In genomic region chr6:30326446-30327231, GRCh38 we compare ENCODE assay signal across 8 cellular contexts. TPM values are rescaled to one million over a fixed set of nuclear protein-coding genes. Genes with fewer than 3 reads are reported as not detected.
DNase-seq lines count a peak whose midpoint lies in the region; ATAC-seq and TF ChIP-seq lines count a peak whose summit lies in the region.

TSS of gene TRIM39 (plus strand) at chr6:30326927. CDS start at chr6:30329318, 2,391 bp downstream.

- H3K36me3 ChIP-seq in body of pancreas (replicated peaks in 1 of 2; ENCODE audit: insufficient read depth in 1 of 2, low read depth in 2 of 2): peaks cover 0 to 5% of the 10 kb centered on the region in 2 donors
- peaks cover 11% of the 10 kb centered on the region; the same call in 1 of the 2 replicates for H3K36me3 ChIP-seq in iPS DF 6.9 (ENCODE audit: control insufficient read depth, insufficient read depth, low read length)
- peaks cover 0 to 30% of the 10 kb centered on the region in 2 donors for H3K36me3 ChIP-seq in gastrocnemius medialis

- H3K9me3 ChIP-seq in body of pancreas (no peaks in the 10 kb centered on the region), iPS DF 6.9 (ENCODE audit: control insufficient read depth, insufficient read depth, low read length) (no peaks in the 10 kb centered on the region), gastrocnemius medialis (no peaks in the 10 kb centered on the region)

- TF ChIP-seq POLR2A in GM18526 (IDR thresholded peaks at IDR 0.05; ENCODE audit: extremely low read depth, insufficient read length): peak; percentile 68
- TF ChIP-seq POLR2A in body of pancreas (IDR thresholded peaks at IDR 0.05): peak; percentile 79 to 89 (median 88)
- TF ChIP-seq POLR2A in gastrocnemius medialis (IDR thresholded peaks at IDR 0.05): peak; percentile 81 to 87

- H3K4me1 ChIP-seq in body of pancreas (peaks cover 34% of the 10 kb centered on the region), iPS DF 6.9 (ENCODE audit: control insufficient read depth, insufficient read depth, low read length) (peaks cover 4% of the 10 kb centered on the region; the same call in 1 of the 2 replicates), gastrocnemius medialis (peaks cover 25 to 32% of the 10 kb centered on the region in 2 donors)

- H3K4me3 ChIP-seq in body of pancreas: peak within 1 kb of the TSS; percentile 57 to 72
- H3K4me3 ChIP-seq in iPS DF 6.9 (ENCODE audit: low read length): peak within 1 kb of the TSS; percentile 88
- peak within 1 kb of the TSS; percentile 80 to 91 (median 88) for H3K4me3 ChIP-seq in gastrocnemius medialis

- in situ Hi-C loops in gastrocnemius medialis (cut with MboI; ENCODE audit: low sequenced_read_pairs in 4 of 4): loop anchor here in 2 of 4 donors (10.0 to 25.0 kb wide), 2 partner anchors 112 to 264 kb away; partner anchors contain the start of genes POLR1H (in 2 of the 2), PPP1R11 (in 2 of the 2) and TRIM26 (in 1 of the 2)

- TF ChIP-seq CTCF in body of pancreas (IDR thresholded peaks at IDR 0.05): peak in 2 of 7 experiments; percentile 3 to 26
- TF ChIP-seq CTCF in gastrocnemius medialis (IDR thresholded peaks at IDR 0.05 in 4 of 5, conservative IDR thresholded peaks at IDR 0.05 in 1 of 5): peak in 1 of 5 experiments; percentile 26

- H3K27me3 ChIP-seq in body of pancreas: no peaks in the 10 kb centered on the region
- H3K27me3 ChIP-seq in iPS DF 6.9 (ENCODE audit: control insufficient read depth, insufficient read depth, low read length): no peaks in the 10 kb centered on the region
- H3K27me3 ChIP-seq in gastrocnemius medialis: no peaks in the 10 kb centered on the region

- intact Hi-C loops in body of pancreas (cut with DNase I) (no loop called here), gastrocnemius medialis (cut with DNase I; ENCODE audit: low total_unique reads) (loop anchor here (2.0 to 5.0 kb wide), 3 partner anchors 18 to 259 kb away; partner anchors contain the start of genes PPP1R11, RPP21 and TRIM26)

- H3K27ac ChIP-seq in body of pancreas: peak within 1 kb of the TSS; percentile 90 to 99 (median 93)
- H3K27ac ChIP-seq in iPS DF 6.9 (ENCODE audit: low read length): no peak within 1 kb of the TSS
- H3K27ac ChIP-seq in gastrocnemius medialis: peak within 1 kb of the TSS; percentile 94 to 98 (median 96)

- DNase-seq in 8988T (peak; percentile 89), NCI-H2171 (lab: John Stamatoyannopoulos, UW) (peak; percentile 77), UCSD-AML1 (lab: John Stamatoyannopoulos, UW; ENCODE audit: unreplicated experiment) (peak; percentile 90), body of pancreas (peak; percentile 83 to 87 (median 84)), iPS DF 6.9 (ENCODE audit: low read depth, low spot score) (no peak), gastrocnemius medialis (peak; percentile 68 to 75)

- ATAC-seq in HG03060 (IDR thresholded peaks at IDR 0.05; ENCODE audit: low read depth, unreplicated experiment) (peak; percentile 45), body of pancreas (peak; percentile 85), gastrocnemius medialis (peak; percentile 87 to 88)

- WGBS in body of pancreas, 2 donors: 1% methylated on average over 17 to 67 of the region's 94 CpGs
- no CpG with 5 or more reads among the region's 94 CpGs for WGBS in iPS DF 6.9 (ENCODE audit: insufficient coverage, insufficient read length)

RNA-seq across cellular contexts. Expression of gene TRIM39, which starts in this region (rescaled TPM):
- total RNA-seq in body of pancreas (10 to 100 TPM in 1 of 2 donors, 1 to 10 TPM in 1; 7.5 to 15.8 TPM), gastrocnemius medialis (10 to 100 TPM; 12.3 to 21.5 (median 14.9) TPM)
